Comparison of ENCODE assay signal across 9 cellular contexts in genomic region chr2:84424152-84424551, GRCh38. TPM values are rescaled to one million over a fixed set of nuclear protein-coding genes. Genes with fewer than 3 reads are reported as not detected.
DNase-seq lines count a peak whose midpoint lies in the region; ATAC-seq, FAIRE-seq and TF ChIP-seq lines count a peak whose summit lies in the region.
"Had no signal": no experiment of that assay in that cellular context is flagged by ENCODE, and none has a peak within 500 bp of the region (broad histone marks: within the 10 kb centered on the region; RNA-seq: fewer than 3 reads in every experiment).

No MANE protein-coding gene starts in this region.

- peaks cover 12% of the 10 kb centered on the region for H3K36me3 ChIP-seq in astrocyte (ENCODE audit: insufficient read depth, low read length)

- peak; percentile 61 for TF ChIP-seq CTCF in astrocyte (IDR thresholded peaks at IDR 0.05; ENCODE audit: insufficient read depth, low read depth, low read length)

- H3K9me3 Mint-ChIP-seq in astrocyte (ENCODE audit: unreplicated experiment), result no peaks in the 10 kb centered on the region

- peaks cover 8% of the 10 kb centered on the region for H3K36me3 Mint-ChIP-seq in astrocyte (ENCODE audit: low read depth, unreplicated experiment)

- peaks cover 6% of the 10 kb centered on the region for H3K4me1 Mint-ChIP-seq in astrocyte (ENCODE audit: low read depth, unreplicated experiment)

- no peak for ATAC-seq in GM21528 (IDR thresholded peaks at IDR 0.05; ENCODE audit: low FRiP score, unreplicated experiment)
- ATAC-seq in GM21360 (IDR thresholded peaks at IDR 0.05; ENCODE audit: unreplicated experiment), result no peak

- H3K4me2 ChIP-seq in astrocyte (ENCODE audit: low read length), result no peak overlapping the region

- no peak overlapping the region for H3K9ac ChIP-seq in astrocyte (ENCODE audit: low read length)

- peak; percentile 80 for FAIRE-seq in astrocyte (lab: Jason Lieb, UNC)

- no peaks in the 10 kb centered on the region for H3K27me3 ChIP-seq in astrocyte (ENCODE audit: insufficient read depth, low read length)

- H2AFZ ChIP-seq in astrocyte (ENCODE audit: low read depth, low read length), result no peak overlapping the region

- no peak overlapping the region for H3K27ac ChIP-seq in astrocyte (ENCODE audit: low read depth, low read length)

- no peak overlapping the region for H3K27ac Mint-ChIP-seq in astrocyte (ENCODE audit: unreplicated experiment)

- no peaks in the 10 kb centered on the region for H3K4me1 ChIP-seq in astrocyte (ENCODE audit: insufficient read depth, low read length)

- H3K4me3 ChIP-seq in astrocyte (ENCODE audit: insufficient read depth, low read depth, low read length), result no peak overlapping the region

- DNase-seq in COLO829 (ENCODE audit: low spot score) (peak; percentile 52), HT-29 (ENCODE audit: low spot score) (peak; percentile 30), astrocyte (ENCODE audit: low read depth) (no peak), lung microvascular endothelial cell (ENCODE audit: low read depth in 2 of 2) (peak; percentile 16 to 24), NCI-H146 (lab: John Stamatoyannopoulos, UW) (no peak), glomerular visceral epithelial cell (ENCODE audit: extremely low spot score) (no peak)
- DNase-seq: NCI-H1092 treated with DMSO at 0.1 percent for 48 hours had no signal

- no peaks in the 10 kb centered on the region for H3K9me3 ChIP-seq in astrocyte (ENCODE audit: insufficient read depth, low read depth, low read length)

- H3K79me2 ChIP-seq in astrocyte (ENCODE audit: insufficient read depth, low read length), result no peaks in the 10 kb centered on the region

- no peak overlapping the region for H3K4me3 Mint-ChIP-seq in astrocyte (ENCODE audit: unreplicated experiment)

- H3K27me3 Mint-ChIP-seq in astrocyte (ENCODE audit: low read depth, unreplicated experiment), result no peaks in the 10 kb centered on the region

- H4K20me1 ChIP-seq in astrocyte (ENCODE audit: insufficient read depth, low read length), result no peaks in the 10 kb centered on the region

RNA-seq across cellular contexts. Expression of gene SUCLG1, which starts 34.9 kb away (rescaled TPM):
- 39.8 and 47.8 TPM in 2 replicates for total RNA-seq in HT-29 (2014; rRNA removed; shearing (Covaris generic))
- total RNA-seq in astrocyte (50.6 and 54.8 TPM in 2 replicates), lung microvascular endothelial cell (55.0 and 64.1 TPM in 2 replicates)

Comparison
In these comparisons a context has a peak if more than half of its experiments do, and no peak if none do; other contexts are left out.
1. DNase-seq: peak in COLO829 (single experiment), HT-29 (single experiment) and lung microvascular endothelial cell (2 of 2); none in astrocyte (single experiment), NCI-H146 (single experiment) and glomerular visceral epithelial cell (single experiment).